In the genomic region with DNA sequence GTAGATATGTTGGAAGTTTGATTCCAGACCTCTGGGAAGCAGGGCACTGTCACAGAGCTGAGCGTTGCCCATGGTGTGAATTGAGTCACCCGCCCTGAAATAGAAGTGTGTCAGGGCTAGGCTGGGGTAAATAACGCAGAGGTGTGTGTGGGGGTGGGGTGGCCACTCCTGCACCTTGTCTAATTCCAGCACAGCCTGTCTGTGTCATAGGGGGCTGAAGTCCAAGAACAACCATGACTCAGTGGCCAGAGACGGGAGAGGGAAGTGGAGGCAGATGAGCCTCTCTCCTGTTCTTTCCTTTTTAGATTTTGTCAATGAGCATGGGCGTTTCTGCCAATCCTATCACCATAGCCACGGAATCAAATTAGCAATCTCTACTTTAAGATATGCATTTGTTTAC, we compare ENCODE assay signal across 22 cellular contexts.
DNase-seq lines count a peak whose midpoint lies in the region; ATAC-seq and TF ChIP-seq lines count a peak whose summit lies in the region.
"Had no signal": no experiment of that assay in that cellular context is flagged by ENCODE, and none has a peak within 500 bp of the region (broad histone marks: within the 10 kb centered on the region; RNA-seq: fewer than 3 reads in every experiment).

No MANE protein-coding gene starts in this region.

- in situ Hi-C loops in astrocyte of the spinal cord (cut with HindIII; ENCODE audit: low sequenced_read_pairs) (no loop called here), GM13976 (cut with MboI; ENCODE audit: low sequenced_read_pairs, unreplicated experiment) (no loop called here)

- intact Hi-C loops in left ventricle myocardium superior (cut with micrococcal nuclease) (no loop called here), left cardiac atrium (cut with DNase I) (no loop called here)

- TF ChIP-seq CTCF in astrocyte of the spinal cord (IDR thresholded peaks at IDR 0.05; ENCODE audit: low read depth, low read length) (no peak), GM13976 (IDR thresholded peaks at IDR 0.05; ENCODE audit: borderline replicate concordance, control extremely low read depth, extremely low read depth, insufficient read depth, missing control alignments) (no peak)

- H3K4me3 ChIP-seq in astrocyte of the spinal cord (ENCODE audit: low read depth, low read length) = no peak overlapping the region

- ATAC-seq in left ventricle myocardium superior = peak; percentile 42
- ATAC-seq in left cardiac atrium = no peak
- ATAC-seq in HG03439 (IDR thresholded peaks at IDR 0.05; ENCODE audit: unreplicated experiment) = no peak
- ATAC-seq in GM19351 (IDR thresholded peaks at IDR 0.05; ENCODE audit: unreplicated experiment) = no peak

- DNase-seq in left ventricle myocardium superior (no peak), left cardiac atrium (no peak), astrocyte of the spinal cord (ENCODE audit: low read depth, low spot score) (peak; percentile 15), kidney tubule cell (ENCODE audit: low spot score) (peak; percentile 61), NCI-H2081 treated with DMSO at 0.1 percent for 48 hours (lab: John Stamatoyannopoulos, UW) (no peak), GM13976 (ENCODE audit: low spot score) (no peak)
- DNase-seq: BE2C; CD4-positive, CD25-positive, alpha-beta regulatory T cell; COR-L47; GDM1; H9; MM.1S; NCI-H1092; NCI-H1436 treated with DMSO at 0.1 percent for 48 hours; NCI-H2081; NCI-H510A treated with DMSO at 0.1 percent for 48 hours; NCI-H774; OCI-M1; RPMI8226; SIG-M5 had no signal

Comparison
In these comparisons a context has a peak if more than half of its experiments do, and no peak if none do; other contexts are left out.
1. DNase-seq: peak in astrocyte of the spinal cord (single experiment) and kidney tubule cell (single experiment); none in left ventricle myocardium superior (single experiment), left cardiac atrium (single experiment), NCI-H2081 treated with DMSO at 0.1 percent for 48 hours (single experiment) and GM13976 (single experiment).